15 cellular contexts compared by ENCODE assay signal in genomic region chr2:101340141-101340541, GRCh38. TPM values are rescaled to one million over a fixed set of nuclear protein-coding genes. Genes with fewer than 3 reads are reported as not detected.
DNase-seq lines count a peak whose midpoint lies in the region; ATAC-seq and TF ChIP-seq lines count a peak whose summit lies in the region.
"Had no signal": no experiment of that assay in that cellular context is flagged by ENCODE, and none has a peak within 500 bp of the region (broad histone marks: within the 10 kb centered on the region; RNA-seq: fewer than 3 reads in every experiment).

No MANE protein-coding gene starts in this region.

- H3K36me3 Mint-ChIP-seq in activated naive CD4-positive, alpha-beta T cell treated with anti-CD3 and anti-CD28 coated beads, Interleukin-2, amount 50 U/mL, for 24 hours: no peaks in the 10 kb centered on the region
- H3K36me3 Mint-ChIP-seq in T-cell: no peaks in the 10 kb centered on the region

- no peak for TF ChIP-seq CTCF in upper lobe of right lung (IDR thresholded peaks at IDR 0.05)

- H3K27ac Mint-ChIP-seq in activated naive CD4-positive, alpha-beta T cell treated with anti-CD3 and anti-CD28 coated beads, Interleukin-2, amount 50 U/mL, for 24 hours: peak overlapping the region; percentile 57
- H3K27ac Mint-ChIP-seq in T-cell: peak overlapping the region; percentile 8 to 33
- H3K27ac Mint-ChIP-seq: effector memory CD8-positive, alpha-beta T cell; progenitor cell of endocrine pancreas had no signal

- CTCF ChIA-PET in T-cell (lab: Charles Lee): interaction anchor here (0.6 to 1.0 kb wide), 2 partner anchors 79 to 189 kb away, joined by 3 read pairs; no protein-coding TSS in a partner anchor

- H3K4me1 ChIP-seq in upper lobe of right lung: peaks cover 20% of the 10 kb centered on the region

- no peaks in the 10 kb centered on the region for H3K9me3 Mint-ChIP-seq in activated naive CD4-positive, alpha-beta T cell treated with anti-CD3 and anti-CD28 coated beads, Interleukin-2, amount 50 U/mL, for 24 hours
- H3K9me3 Mint-ChIP-seq in T-cell: no peaks in the 10 kb centered on the region
- H3K9me3 Mint-ChIP-seq: activated T-cell treated with anti-CD3 and anti-CD28 coated beads, Interleukin-2, amount 50 U/mL, for 4 hours; effector memory CD8-positive, alpha-beta T cell had no signal

- intact Hi-C loops in upper lobe of right lung (cut with DNase I): no loop called here

- no peaks in the 10 kb centered on the region for H3K27me3 ChIP-seq in upper lobe of right lung
- H3K27me3 ChIP-seq: heart left ventricle had no signal

- H3K27me3 Mint-ChIP-seq in activated naive CD4-positive, alpha-beta T cell treated with anti-CD3 and anti-CD28 coated beads, Interleukin-2, amount 50 U/mL, for 24 hours: no peaks in the 10 kb centered on the region
- no peaks in the 10 kb centered on the region for H3K27me3 Mint-ChIP-seq in T-cell
- H3K27me3 Mint-ChIP-seq: effector memory CD8-positive, alpha-beta T cell; progenitor cell of endocrine pancreas had no signal

- H3K4me1 Mint-ChIP-seq in activated naive CD4-positive, alpha-beta T cell treated with anti-CD3 and anti-CD28 coated beads, Interleukin-2, amount 50 U/mL, for 24 hours: peaks cover 37% of the 10 kb centered on the region
- H3K4me1 Mint-ChIP-seq in T-cell: peaks cover 24 to 40% (median 35%) of the 10 kb centered on the region in 3 donors

- ATAC-seq in T-cell (replicated peaks in 1 of 4): no peak
- peak; percentile 83 for ATAC-seq in upper lobe of right lung
- ATAC-seq in HG02763 (IDR thresholded peaks at IDR 0.05; ENCODE audit: unreplicated experiment): no peak
- ATAC-seq: activated T-cell treated with anti-CD3 and anti-CD28 coated beads, Interleukin-2, amount 50 U/mL, for 4 hours; effector memory CD8-positive, alpha-beta T cell; Panc1 had no signal

- peak overlapping the region; percentile 48 for H3K27ac ChIP-seq in upper lobe of right lung

- no peaks in the 10 kb centered on the region for H3K36me3 ChIP-seq in upper lobe of right lung
- H3K36me3 ChIP-seq: heart left ventricle had no signal

- no peak overlapping the region for H3K4me3 Mint-ChIP-seq in activated naive CD4-positive, alpha-beta T cell treated with anti-CD3 and anti-CD28 coated beads, Interleukin-2, amount 50 U/mL, for 24 hours
- H3K4me3 Mint-ChIP-seq in T-cell: no peak overlapping the region
- H3K4me3 Mint-ChIP-seq: activated T-cell treated with anti-CD3 and anti-CD28 coated beads, Interleukin-2, amount 50 U/mL, for 4 hours; effector memory CD8-positive, alpha-beta T cell had no signal

- H3K4me3 ChIP-seq in upper lobe of right lung: no peak overlapping the region
- H3K4me3 ChIP-seq: heart left ventricle had no signal

- POLR2A ChIA-PET in T-cell (lab: Charles Lee): interaction anchor here (0.6 to 0.9 kb wide), 3 partner anchors 22 to 255 kb away, joined by 3 to 8 read pairs (median 3); no protein-coding TSS in a partner anchor

- H3K9me3 ChIP-seq in upper lobe of right lung: no peaks in the 10 kb centered on the region
- H3K9me3 ChIP-seq: heart left ventricle had no signal

- DNase-seq in activated naive CD4-positive, alpha-beta T cell (lab: John Stamatoyannopoulos, UW): no peak
- DNase-seq in T-cell: no peak
- peak; percentile 18 for DNase-seq in iris pigment epithelial cell (ENCODE audit: low read depth)
- no peak for DNase-seq in upper lobe of right lung
- DNase-seq in UCSD-AML1 (lab: John Stamatoyannopoulos, UW; ENCODE audit: unreplicated experiment): no peak
- DNase-seq in DMS 273 (lab: John Stamatoyannopoulos, UW; ENCODE audit: unreplicated experiment): no peak
- DNase-seq: activated T-cell treated with anti-CD3 and anti-CD28 coated beads, Interleukin-2, amount 50 U/mL, for 4 hours; effector memory CD8-positive, alpha-beta T cell; heart left ventricle; NCI-H226; stimulated activated CD4-positive, alpha-beta T cell treated with anti-CD3 and anti-CD28 coated beads, Interleukin-1b, Interleukin-23, amount 100 ng/mL, for 48 hours had no signal

RNA-seq across cellular contexts. Expression of gene RNF149, which starts 31.6 kb away (rescaled TPM):
- total RNA-seq in T-cell (100 to 1,000 TPM; 114 to 139 (median 123) TPM), upper lobe of right lung (94.0 TPM)

RNA-seq across cellular contexts. Expression of gene CREG2, which starts 47.2 kb away (rescaled TPM):
- under 1 TPM in 1 of 5 donors, not detected in 4; 0.13 TPM for total RNA-seq in T-cell
- total RNA-seq in upper lobe of right lung: not detected
- total RNA-seq: activated T-cell treated with anti-CD3 and anti-CD28 coated beads, Interleukin-2, amount 50 U/mL, for 4 hours had no signal
